18 cellular contexts compared by ENCODE assay signal in the genomic region with DNA sequence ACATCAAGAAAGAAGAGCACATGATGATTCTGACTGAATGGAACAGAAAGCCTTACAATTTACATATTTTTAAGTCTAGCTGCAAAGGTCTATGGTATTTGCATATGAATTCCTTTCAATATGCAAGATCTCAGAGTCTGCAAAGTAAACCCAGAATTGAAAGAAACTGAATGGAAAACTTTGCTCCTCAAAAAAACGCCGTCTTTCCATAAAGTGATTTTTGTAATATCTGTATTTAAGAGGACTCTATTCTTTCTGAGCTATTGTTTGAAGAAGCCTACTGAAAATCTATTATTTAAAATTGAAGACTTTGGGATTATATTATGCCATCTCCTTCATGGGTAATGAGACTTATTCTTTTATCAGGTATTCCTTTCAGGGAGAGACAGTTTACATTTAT.
"Had no signal": no experiment of that assay in that cellular context is flagged by ENCODE, and none has a peak within 500 bp of the region (broad histone marks: within the 10 kb centered on the region; RNA-seq: fewer than 3 reads in every experiment).

No MANE protein-coding gene starts in this region.

- H3K9me3 ChIP-seq: esophagus muscularis mucosa, gastroesophageal sphincter, heart left ventricle, left lung, lower lobe of right lung had no signal

- H3K27me3 ChIP-seq: dorsolateral prefrontal cortex, esophagus muscularis mucosa, foreskin keratinocyte, gastroesophageal sphincter, heart left ventricle, hepatocyte, left lung had no signal

- H3K27ac ChIP-seq: coronary artery, dorsolateral prefrontal cortex, esophagus muscularis mucosa, foreskin keratinocyte, gastroesophageal sphincter, heart left ventricle, hepatocyte, left lung, lower lobe of right lung had no signal

- H3K4me1 ChIP-seq: esophagus muscularis mucosa, gastroesophageal sphincter, heart left ventricle, left lung, lower lobe of right lung had no signal

- DNase-seq: dermis blood vessel endothelial cell; dorsolateral prefrontal cortex; effector CD4-positive, alpha-beta T cell; effector memory CD4-positive, alpha-beta T cell; heart left ventricle; hypothalamus; left cardiac atrium; left lung; left ventricle myocardium superior; lower lobe of right lung; mesenchymal stem cell; midbrain; naive thymus-derived CD4-positive, alpha-beta T cell had no signal

- H3K4me3 ChIP-seq: coronary artery, dorsolateral prefrontal cortex, esophagus muscularis mucosa, gastroesophageal sphincter, heart left ventricle, hepatocyte, left lung, lower lobe of right lung had no signal

- H3K36me3 ChIP-seq: esophagus muscularis mucosa, gastroesophageal sphincter, heart left ventricle, left lung, lower lobe of right lung had no signal
